ENCODE assay signal across 1 cellular context in the genomic region with DNA sequence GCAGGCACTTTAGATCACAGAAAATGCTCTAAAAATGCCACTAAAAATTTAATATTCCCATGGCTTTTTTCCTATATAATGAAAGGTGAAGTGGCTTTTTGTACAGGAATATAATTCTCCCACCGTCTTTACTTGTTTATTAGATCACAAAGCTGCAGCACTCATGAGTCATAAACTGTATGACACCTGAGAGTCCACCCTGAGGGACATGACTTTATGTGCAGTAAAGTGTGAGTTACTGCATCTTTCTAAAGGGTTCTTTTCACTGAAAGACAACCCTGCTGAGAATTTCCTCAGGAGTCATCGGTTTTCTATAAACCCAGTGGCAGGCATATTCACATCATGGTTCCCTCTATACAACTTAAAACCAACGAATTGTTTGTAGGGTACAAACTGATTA.
TF ChIP-seq lines count a peak whose summit lies in the region.

No MANE protein-coding gene starts in this region.

TF ChIP-seq in IMR-90, 13 proteins besides CTCF, POLR2A, EP300 and RAD21:
- TF ChIP-seq, protein P1, sequence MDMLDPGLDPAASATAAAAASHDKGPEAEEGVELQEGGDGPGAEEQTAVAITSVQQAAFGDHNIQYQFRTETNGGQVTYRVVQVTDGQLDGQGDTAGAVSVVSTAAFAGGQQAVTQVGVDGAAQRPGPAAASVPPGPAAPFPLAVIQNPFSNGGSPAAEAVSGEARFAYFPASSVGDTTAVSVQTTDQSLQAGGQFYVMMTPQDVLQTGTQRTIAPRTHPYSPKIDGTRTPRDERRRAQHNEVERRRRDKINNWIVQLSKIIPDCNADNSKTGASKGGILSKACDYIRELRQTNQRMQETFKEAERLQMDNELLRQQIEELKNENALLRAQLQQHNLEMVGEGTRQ (IDR thresholded peaks at IDR 0.05; ENCODE audit: low read depth, low read length) = no peak
- no peak for TF ChIP-seq NFE2L2 (IDR thresholded peaks at IDR 0.05; ENCODE audit: low read depth, low read length)
- TF ChIP-seq SMC3 (IDR thresholded peaks at IDR 0.05; ENCODE audit: low read depth, low read length) = no peak
- TF ChIP-seq CHD1 (IDR thresholded peaks at IDR 0.05; ENCODE audit: low read depth, low read length) = no peak
- TF ChIP-seq, protein P2, sequence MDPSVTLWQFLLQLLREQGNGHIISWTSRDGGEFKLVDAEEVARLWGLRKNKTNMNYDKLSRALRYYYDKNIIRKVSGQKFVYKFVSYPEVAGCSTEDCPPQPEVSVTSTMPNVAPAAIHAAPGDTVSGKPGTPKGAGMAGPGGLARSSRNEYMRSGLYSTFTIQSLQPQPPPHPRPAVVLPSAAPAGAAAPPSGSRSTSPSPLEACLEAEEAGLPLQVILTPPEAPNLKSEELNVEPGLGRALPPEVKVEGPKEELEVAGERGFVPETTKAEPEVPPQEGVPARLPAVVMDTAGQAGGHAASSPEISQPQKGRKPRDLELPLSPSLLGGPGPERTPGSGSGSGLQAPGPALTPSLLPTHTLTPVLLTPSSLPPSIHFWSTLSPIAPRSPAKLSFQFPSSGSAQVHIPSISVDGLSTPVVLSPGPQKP (IDR thresholded peaks at IDR 0.05; ENCODE audit: borderline replicate concordance, low read depth, low read length) = no peak
- no peak for TF ChIP-seq MXI1 (IDR thresholded peaks at IDR 0.05; ENCODE audit: borderline replicate concordance, low read depth, low read length)
- TF ChIP-seq BHLHE40 (IDR thresholded peaks at IDR 0.05; ENCODE audit: low read depth, low read length) = no peak
- TF ChIP-seq MAZ (IDR thresholded peaks at IDR 0.05; ENCODE audit: borderline replicate concordance, low read depth, low read length) = no peak
- TF ChIP-seq RCOR1 (IDR thresholded peaks at IDR 0.05; ENCODE audit: insufficient replicate concordance, low read length) = no peak
- TF ChIP-seq RFX5 (IDR thresholded peaks at IDR 0.05; ENCODE audit: low read depth, low read length) = no peak
- TF ChIP-seq MAFK (IDR thresholded peaks at IDR 0.05; ENCODE audit: low read depth, low read length) = no peak
- no peak for TF ChIP-seq CEBPB (IDR thresholded peaks at IDR 0.05; ENCODE audit: low read depth, low read length)
- TF ChIP-seq FOS (IDR thresholded peaks at IDR 0.05; ENCODE audit: low read depth, low read length) = no peak
